ENCODE assay signal across 12 cellular contexts in the genomic region with DNA sequence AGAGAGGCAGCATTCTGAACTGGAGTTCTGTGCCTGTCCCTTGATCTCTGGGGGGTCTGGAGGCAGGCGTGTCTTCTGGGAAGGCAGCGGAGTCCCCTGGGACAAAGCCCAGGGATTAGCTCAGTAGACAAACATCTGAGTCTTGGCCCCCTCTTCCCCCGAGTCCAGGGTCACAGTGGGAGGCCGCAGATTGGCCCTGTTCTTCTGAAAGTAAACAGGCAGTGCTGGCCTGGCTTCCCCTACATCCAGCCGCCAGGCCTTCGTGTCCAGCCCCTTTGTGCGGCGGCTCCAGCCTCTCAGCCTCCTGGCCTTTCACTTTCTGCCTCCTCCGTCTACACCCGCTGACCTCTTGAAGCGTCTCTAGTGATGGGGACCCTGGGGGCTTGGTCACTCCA. TPM values are rescaled to one million over a fixed set of nuclear protein-coding genes. Genes with fewer than 3 reads are reported as not detected.
DNase-seq lines count a peak whose midpoint lies in the region; ATAC-seq and TF ChIP-seq lines count a peak whose summit lies in the region.
"Had no signal": no experiment of that assay in that cellular context is flagged by ENCODE, and none has a peak within 500 bp of the region (broad histone marks: within the 10 kb centered on the region; RNA-seq: fewer than 3 reads in every experiment).

No MANE protein-coding gene starts in this region.

- no peaks in the 10 kb centered on the region for H3K36me3 Mint-ChIP-seq in HFFc6 (ENCODE audit: low read depth)
- no peaks in the 10 kb centered on the region for H3K36me3 Mint-ChIP-seq in brain
- H3K36me3 Mint-ChIP-seq: stimulated activated memory B cell treated with anti-CD40 and anti-IgM and Interleukin-4, amounts not matched to agents 10 μg/mL and 1 μg/mL and 100 μg/mL, for 72 hours had no signal

- TF ChIP-seq EP300 in suprapubic skin (IDR thresholded peaks at IDR 0.05), result no peak

- DNase-seq in HFFc6, result no peak
- DNase-seq in left lobe of liver (ENCODE audit: low spot score), result peak; percentile 83
- peak in 1 of 2 donors; percentile 68 for DNase-seq in suprapubic skin (ENCODE audit: low spot score in 2 of 2)
- DNase-seq in dedifferentiated amniotic fluid mesenchymal stem cell (ENCODE audit: extremely low spot score), result no peak
- DNase-seq in activated CD8-positive, alpha-beta memory T cell treated with anti-CD3 and anti-CD28 coated beads, Interleukin-2, amount 50 U/mL, for 4 hours, result no peak
- DNase-seq in SK-N-DZ (ENCODE audit: low spot score), result no peak
- DNase-seq: glutamatergic neuron, OCI-M1 had no signal

- TF ChIP-seq CTCF in HFFc6 (IDR thresholded peaks at IDR 0.05) (no peak), brain (conservative IDR thresholded peaks at IDR 0.05) (no peak), suprapubic skin (IDR thresholded peaks at IDR 0.05) (no peak)

- H3K4me1 Mint-ChIP-seq in HFFc6 (ENCODE audit: low read depth) (peaks cover 6% of the 10 kb centered on the region; the same call in 1 of the 2 replicates), brain (peaks cover 12% of the 10 kb centered on the region)
- H3K4me1 Mint-ChIP-seq: stimulated activated memory B cell treated with anti-CD40 and anti-IgM and Interleukin-4, amounts not matched to agents 10 μg/mL and 1 μg/mL and 100 μg/mL, for 72 hours had no signal

- WGBS in suprapubic skin, result 44% methylated on average over 8 of the region's 11 CpGs

- H3K27me3 Mint-ChIP-seq in HFFc6 (ENCODE audit: insufficient read depth) (peaks cover 16% of the 10 kb centered on the region), brain (peaks cover 14% of the 10 kb centered on the region)

- peaks cover 5% of the 10 kb centered on the region; the same call in 1 of the 2 replicates for H3K9me3 Mint-ChIP-seq in HFFc6
- peaks cover 5 to 26% (median 12%) of the 10 kb centered on the region in 5 experiments for H3K9me3 Mint-ChIP-seq in brain

- peak; percentile 96 for ATAC-seq in left lobe of liver
- ATAC-seq in GM21360 (IDR thresholded peaks at IDR 0.05; ENCODE audit: unreplicated experiment), result no peak
- ATAC-seq: GM12878; stimulated activated memory B cell treated with anti-CD40 and anti-IgM and Interleukin-4, amounts not matched to agents 10 μg/mL and 1 μg/mL and 100 μg/mL, for 72 hours had no signal

- H3K27me3 ChIP-seq in suprapubic skin, result no peaks in the 10 kb centered on the region

- H3K27ac Mint-ChIP-seq in HFFc6, result no peak overlapping the region; the same call in 1 of the 2 replicates
- H3K27ac Mint-ChIP-seq in brain, result peak overlapping the region in 4 of 5 experiments; percentile 41 to 92 (median 83)
- H3K27ac Mint-ChIP-seq: stimulated activated memory B cell treated with anti-CD40 and anti-IgM and Interleukin-4, amounts not matched to agents 10 μg/mL and 1 μg/mL and 100 μg/mL, for 72 hours had no signal

- H3K9me3 ChIP-seq in suprapubic skin, result no peaks in the 10 kb centered on the region

- H3K27ac ChIP-seq in suprapubic skin, result peak overlapping the region; percentile 61

- H3K4me1 ChIP-seq in suprapubic skin, result peaks cover 3% of the 10 kb centered on the region

- H3K4me3 Mint-ChIP-seq in HFFc6 (peak overlapping the region; percentile 39; the same call in 1 of the 2 replicates), brain (peak overlapping the region in 1 of 5 experiments; percentile 21)
- H3K4me3 Mint-ChIP-seq: stimulated activated memory B cell treated with anti-CD40 and anti-IgM and Interleukin-4, amounts not matched to agents 10 μg/mL and 1 μg/mL and 100 μg/mL, for 72 hours had no signal

- H3K36me3 ChIP-seq in suprapubic skin, result no peaks in the 10 kb centered on the region

- no peak for TF ChIP-seq POLR2A in suprapubic skin (IDR thresholded peaks at IDR 0.05)

- H3K4me3 ChIP-seq in suprapubic skin, result no peak overlapping the region
- H3K4me3 ChIP-seq: GM12878 had no signal

RNA-seq across cellular contexts. Expression of a gene that starts 1.0 kb away (rescaled TPM):
- total RNA-seq in HFFc6 (2021; fragmentation: NEBNext Ultra II Directional; extraction: Animal tissue kit (Norgen Biotek cat#: 25700)), result not detected
- not detected for polyA plus RNA-seq in brain (ENCODE audit: insufficient read depth, low read depth, low replicate concordance)
- total RNA-seq in left lobe of liver (not detected), suprapubic skin (not detected)
- not detected in 2 replicates for polyA plus RNA-seq in SK-N-DZ (2014; cell fraction: cytosol; rRNA removed)
- polyA plus RNA-seq in SK-N-DZ (2014; cell fraction: nucleus; rRNA removed), result not detected in 2 replicates
- total RNA-seq: GM12878 had no signal
- polyA plus RNA-seq: GM12878 had no signal

RNA-seq across cellular contexts. Expression of a gene that starts 20.9 kb away (rescaled TPM):
- 1 to 10 TPM in 4 of 6 experiments, under 1 TPM in 2; 0.78 to 2.1 (median 1.5) TPM for total RNA-seq in HFFc6 (2021; fragmentation: NEBNext Ultra II Directional; extraction: Animal tissue kit (Norgen Biotek cat#: 25700))
- 2.6 TPM for polyA plus RNA-seq in brain (ENCODE audit: insufficient read depth, low read depth, low replicate concordance)
- total RNA-seq in left lobe of liver, result 12.0 TPM
- total RNA-seq in suprapubic skin, result 10 to 100 TPM in 1 of 4 donors, 1 to 10 TPM in 3; 1.8 to 39.6 (median 6.2) TPM
- 5.5 and 12.6 TPM in 2 replicates for polyA plus RNA-seq in SK-N-DZ (2014; cell fraction: cytosol; rRNA removed)
- polyA plus RNA-seq in SK-N-DZ (2014; cell fraction: nucleus; rRNA removed), result 89.9 and 104 TPM in 2 replicates

RNA-seq across cellular contexts. Expression of a gene that starts 54.2 kb away (rescaled TPM):
- total RNA-seq in HFFc6 (2021; fragmentation: NEBNext Ultra II Directional; extraction: Animal tissue kit (Norgen Biotek cat#: 25700)), result under 1 TPM; 0.09 to 0.28 (median 0.19) TPM
- 2.4 TPM for polyA plus RNA-seq in brain (ENCODE audit: insufficient read depth, low read depth, low replicate concordance)
- total RNA-seq in left lobe of liver (9.5 TPM), suprapubic skin (10 to 100 TPM in 1 of 4 donors, 1 to 10 TPM in 3; 3.2 to 14.6 (median 3.3) TPM)
- 0.06 TPM in 1 of 2 replicates, not detected in the other for polyA plus RNA-seq in SK-N-DZ (2014; cell fraction: cytosol; rRNA removed)
- polyA plus RNA-seq in SK-N-DZ (2014; cell fraction: nucleus; rRNA removed), result 0.41 TPM in 1 of 2 replicates, not detected in the other
